Comparison of ENCODE assay signal across 17 cellular contexts in genomic region chr5:76692274-76692540, GRCh38. TPM values are rescaled to one million over a fixed set of nuclear protein-coding genes. Genes with fewer than 3 reads are reported as not detected.
DNase-seq lines count a peak whose midpoint lies in the region; ATAC-seq and TF ChIP-seq lines count a peak whose summit lies in the region.
"Had no signal": no experiment of that assay in that cellular context is flagged by ENCODE, and none has a peak within 500 bp of the region (broad histone marks: within the 10 kb centered on the region; RNA-seq: fewer than 3 reads in every experiment).

No MANE protein-coding gene starts in this region.

- TF ChIP-seq CTCF in left ventricle myocardium inferior (IDR thresholded peaks at IDR 0.05; ENCODE audit: borderline replicate concordance) (no peak), mesothelial cell of epicardium (IDR thresholded peaks at IDR 0.05; ENCODE audit: unreplicated experiment) (no peak), transverse colon (IDR thresholded peaks at IDR 0.05) (no peak)

- 94% methylated on average over 6 of the region's 6 CpGs; no CpG with 5 or more reads in 1 of the 2 donors for WGBS in transverse colon (ENCODE audit: low coverage in 1 of 2), 2 donors

- H3K36me3 ChIP-seq in left ventricle myocardium inferior = no peaks in the 10 kb centered on the region
- no peaks in the 10 kb centered on the region for H3K36me3 ChIP-seq in transverse colon
- H3K36me3 ChIP-seq: suprapubic skin had no signal

- H3K27me3 ChIP-seq in left ventricle myocardium inferior (ENCODE audit: low read depth) (no peaks in the 10 kb centered on the region), transverse colon (no peaks in the 10 kb centered on the region)
- H3K27me3 ChIP-seq: left lung, suprapubic skin had no signal

- in situ Hi-C loops in transverse colon (cut with MboI; ENCODE audit: low pct_ligation_motif_present in 1 of 4, low pct_unique_long_range_greater_than_20kb in 1 of 4, low sequenced_read_pairs in 3 of 4) = no loop called here
- in situ Hi-C loops in ACHN (cut with HindIII; ENCODE audit: low pct_ligation_motif_present, low pct_unique_long_range_greater_than_20kb, low sequenced_read_pairs) = no loop called here

- no peak for TF ChIP-seq EP300 in transverse colon (IDR thresholded peaks at IDR 0.05; ENCODE audit: low read depth)

- no peak for DNase-seq in left ventricle myocardium inferior
- DNase-seq in left ventricle myocardium superior = no peak
- DNase-seq in central memory CD8-positive, alpha-beta T cell (ENCODE audit: low spot score in 2 of 2) = no peak
- no peak for DNase-seq in mesothelial cell of epicardium (ENCODE audit: low spot score in 2 of 2, unreplicated experiment in 2 of 2)
- no peak for DNase-seq in transverse colon
- no peak for DNase-seq in putamen (ENCODE audit: low spot score)
- DNase-seq in NCI-H774 (lab: John Stamatoyannopoulos, UW) = no peak
- DNase-seq in ACHN = no peak
- DNase-seq: activated B cell treated with CpG ODN at 0.5 μM for 24 hours; activated CD8-positive, alpha-beta memory T cell treated with anti-CD3 and anti-CD28 coated beads, Interleukin-2, amount 50 U/mL, for 48 hours; effector memory CD4-positive, alpha-beta T cell; left lung; naive B cell had no signal

- H3K27ac Mint-ChIP-seq in central memory CD8-positive, alpha-beta T cell (ENCODE audit: low read depth) = peak overlapping the region; percentile 49
- peak overlapping the region; percentile 69 for H3K27ac Mint-ChIP-seq in mesothelial cell of epicardium
- H3K27ac Mint-ChIP-seq: activated B cell treated with CpG ODN at 0.5 μM for 24 hours; activated naive CD4-positive, alpha-beta T cell treated with anti-CD3 and anti-CD28 coated beads, Interleukin-2, amount 50 U/mL, for 24 hours; B cell; naive B cell had no signal

- H3K4me3 ChIP-seq in left ventricle myocardium inferior (no peak overlapping the region), transverse colon (no peak overlapping the region)
- H3K4me3 ChIP-seq: left lung, suprapubic skin had no signal

- H3K9me3 ChIP-seq in left ventricle myocardium inferior (replicated peaks) (no peaks in the 10 kb centered on the region), transverse colon (no peaks in the 10 kb centered on the region)
- H3K9me3 ChIP-seq: left lung, suprapubic skin had no signal

- H3K36me3 Mint-ChIP-seq in central memory CD8-positive, alpha-beta T cell (ENCODE audit: insufficient read depth) = peaks cover 52% of the 10 kb centered on the region
- peaks cover 8% of the 10 kb centered on the region for H3K36me3 Mint-ChIP-seq in mesothelial cell of epicardium

- H3K4me3 Mint-ChIP-seq in central memory CD8-positive, alpha-beta T cell = no peak overlapping the region
- no peak overlapping the region for H3K4me3 Mint-ChIP-seq in mesothelial cell of epicardium
- H3K4me3 Mint-ChIP-seq: activated B cell treated with CpG ODN at 0.5 μM for 24 hours; activated naive CD4-positive, alpha-beta T cell treated with anti-CD3 and anti-CD28 coated beads, Interleukin-2, amount 50 U/mL, for 24 hours; B cell; naive B cell; T-helper 1 cell treated with Interleukin-12 subunit alpha and Interleukin-12 subunit beta and Interleukin-4 antibody, amounts not matched to agents 30 μg/mL and 1 μg/mL, for 36 hours had no signal

- TF ChIP-seq POLR2A in transverse colon (IDR thresholded peaks at IDR 0.05) = no peak

- ATAC-seq in left ventricle myocardium superior = no peak
- ATAC-seq in central memory CD8-positive, alpha-beta T cell (replicated peaks; ENCODE audit: extremely low read depth, poor library complexity, severe bottlenecking) = no peak
- ATAC-seq: left lung had no signal

- H3K4me1 ChIP-seq in left ventricle myocardium inferior = peaks cover 29% of the 10 kb centered on the region
- peaks cover 0 to 19% (median 16%) of the 10 kb centered on the region in 4 donors for H3K4me1 ChIP-seq in transverse colon

- H3K27me3 Mint-ChIP-seq in central memory CD8-positive, alpha-beta T cell = no peaks in the 10 kb centered on the region
- H3K27me3 Mint-ChIP-seq in mesothelial cell of epicardium (ENCODE audit: low read depth) = no peaks in the 10 kb centered on the region
- H3K27me3 Mint-ChIP-seq: activated B cell treated with CpG ODN at 0.5 μM for 24 hours; activated naive CD4-positive, alpha-beta T cell treated with anti-CD3 and anti-CD28 coated beads, Interleukin-2, amount 50 U/mL, for 24 hours; B cell; naive B cell had no signal

- H3K27ac ChIP-seq in left ventricle myocardium inferior (replicated peaks) (peak overlapping the region; percentile 66), transverse colon (peak overlapping the region in 3 of 4 donors; percentile 68 to 78 (median 71))

- intact Hi-C loops in left ventricle myocardium inferior (cut with micrococcal nuclease) (no loop called here), left ventricle myocardium superior (cut with micrococcal nuclease) (no loop called here), transverse colon (cut with DNase I; ENCODE audit: low total_unique reads) (no loop called here)

- H3K4me1 Mint-ChIP-seq in central memory CD8-positive, alpha-beta T cell = peaks cover 14% of the 10 kb centered on the region
- peaks cover 37% of the 10 kb centered on the region for H3K4me1 Mint-ChIP-seq in mesothelial cell of epicardium
- H3K4me1 Mint-ChIP-seq: activated B cell treated with CpG ODN at 0.5 μM for 24 hours; activated naive CD4-positive, alpha-beta T cell treated with anti-CD3 and anti-CD28 coated beads, Interleukin-2, amount 50 U/mL, for 24 hours; B cell; naive B cell had no signal

- H3K9me3 Mint-ChIP-seq in central memory CD8-positive, alpha-beta T cell = no peaks in the 10 kb centered on the region
- peaks cover under 1% of the 10 kb centered on the region for H3K9me3 Mint-ChIP-seq in mesothelial cell of epicardium
- H3K9me3 Mint-ChIP-seq: activated B cell treated with CpG ODN at 0.5 μM for 24 hours; activated naive CD4-positive, alpha-beta T cell treated with anti-CD3 and anti-CD28 coated beads, Interleukin-2, amount 50 U/mL, for 24 hours; naive B cell; T-helper 1 cell treated with Interleukin-12 subunit alpha and Interleukin-12 subunit beta and Interleukin-4 antibody, amounts not matched to agents 30 μg/mL and 1 μg/mL, for 36 hours had no signal

RNA-seq across cellular contexts. Expression of gene F2R, which starts 23.7 kb away (rescaled TPM):
- total RNA-seq in left ventricle myocardium inferior = 9.4 TPM
- total RNA-seq in left ventricle myocardium superior = 7.2 TPM
- total RNA-seq in mesothelial cell of epicardium = 34.4 to 35.8 TPM (median 34.4 TPM) in 3 replicates
- total RNA-seq in transverse colon = 10 to 100 TPM in 1 of 4 donors, 1 to 10 TPM in 2, under 1 TPM in 1; 0.75 to 10.7 (median 6.8) TPM
